In genomic region chr14:101950516-101951215, GRCh38 we compare ENCODE assay signal across 1 cellular context.
TF ChIP-seq lines count a peak whose summit lies in the region.

No MANE protein-coding gene starts in this region.

TF ChIP-seq in H1, 55 proteins besides CTCF, POLR2A, EP300 and RAD21:
- TF ChIP-seq KDM4A (IDR thresholded peaks at IDR 0.05; ENCODE audit: low read depth, low read length, severe bottlenecking): no peak
- TF ChIP-seq CHD2 (IDR thresholded peaks at IDR 0.05; ENCODE audit: low read length): no peak
- TF ChIP-seq POLR2AphosphoS5 (IDR thresholded peaks at IDR 0.05; ENCODE audit: low read depth, low read length): no peak
